In the genomic region with DNA sequence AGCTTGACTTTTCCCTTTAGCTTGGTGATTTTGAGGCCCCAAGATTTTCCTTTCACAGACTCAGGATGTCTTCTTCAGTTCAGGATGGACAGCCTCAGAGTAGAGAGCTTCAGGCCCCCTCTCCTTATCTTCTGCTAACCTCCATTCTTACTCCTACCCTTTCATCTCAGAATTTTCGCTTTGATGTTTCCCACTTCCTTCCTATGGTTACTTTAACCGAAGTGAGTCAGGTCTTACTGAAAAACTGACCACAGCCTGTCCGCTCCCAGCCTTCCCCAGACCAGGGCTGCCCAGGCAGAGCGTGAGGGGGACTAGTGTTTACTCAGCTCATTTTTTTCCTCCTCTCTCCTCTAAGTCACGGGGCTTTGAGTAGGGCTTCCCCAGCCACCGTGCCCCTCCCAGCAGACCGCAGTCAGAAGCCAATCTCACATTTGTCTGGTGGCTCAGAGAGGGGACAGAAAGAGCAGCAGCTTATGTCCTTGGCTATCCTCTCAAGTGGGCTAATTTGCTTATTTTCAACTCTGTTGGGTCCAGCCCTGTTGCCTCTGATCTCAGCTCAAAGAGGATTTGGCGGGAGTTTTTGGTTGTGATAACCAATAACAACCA, we compare ENCODE assay signal across 10 cellular contexts. TPM values are rescaled to one million over a fixed set of nuclear protein-coding genes. Genes with fewer than 3 reads are reported as not detected.
DNase-seq lines count a peak whose midpoint lies in the region; ATAC-seq, FAIRE-seq and TF ChIP-seq lines count a peak whose summit lies in the region.
"Had no signal": no experiment of that assay in that cellular context is flagged by ENCODE, and none has a peak within 500 bp of the region (broad histone marks: within the 10 kb centered on the region; RNA-seq: fewer than 3 reads in every experiment).

No MANE protein-coding gene starts in this region.

- H3K4me3 ChIP-seq in astrocyte (ENCODE audit: insufficient read depth, low read depth, low read length) (no peak overlapping the region), mucosa of stomach (ENCODE audit: low read length) (no peak overlapping the region)

- no peaks in the 10 kb centered on the region for H3K9me3 ChIP-seq in astrocyte (ENCODE audit: insufficient read depth, low read depth, low read length)
- H3K9me3 ChIP-seq in mucosa of stomach (ENCODE audit: control insufficient read depth, low read length) = no peaks in the 10 kb centered on the region

- H3K36me3 Mint-ChIP-seq in astrocyte (ENCODE audit: low read depth, unreplicated experiment) = peaks cover under 1% of the 10 kb centered on the region

- H3K27ac ChIP-seq in astrocyte (ENCODE audit: low read depth, low read length) = no peak overlapping the region
- H3K27ac ChIP-seq: 22Rv1 had no signal

- H3K9me3 Mint-ChIP-seq in astrocyte (ENCODE audit: unreplicated experiment) = peaks cover 2% of the 10 kb centered on the region
- peaks cover 11 to 14% of the 10 kb centered on the region in 2 donors for H3K9me3 Mint-ChIP-seq in stimulated activated naive CD8-positive, alpha-beta T cell treated with anti-CD3 and anti-CD28 coated beads, Interleukin-15, amount 100 ng/mL, for 72 hours

- H3K9ac ChIP-seq in astrocyte (ENCODE audit: low read length) = no peak overlapping the region
- peak overlapping the region; percentile 12 for H3K9ac ChIP-seq in mucosa of stomach (ENCODE audit: low read length)

- H3K27ac Mint-ChIP-seq in astrocyte (ENCODE audit: unreplicated experiment) = no peak overlapping the region
- H3K27ac Mint-ChIP-seq in stimulated activated naive CD8-positive, alpha-beta T cell treated with anti-CD3 and anti-CD28 coated beads, Interleukin-15, amount 100 ng/mL, for 72 hours = peak overlapping the region in 1 of 2 donors; percentile 37

- H3K4me1 Mint-ChIP-seq in astrocyte (ENCODE audit: low read depth, unreplicated experiment) = peaks cover 29% of the 10 kb centered on the region
- peaks cover 65% of the 10 kb centered on the region for H3K4me1 Mint-ChIP-seq in stimulated activated naive CD8-positive, alpha-beta T cell treated with anti-CD3 and anti-CD28 coated beads, Interleukin-15, amount 100 ng/mL, for 72 hours

- peak; percentile 35 for ATAC-seq in HG03175 (IDR thresholded peaks at IDR 0.05; ENCODE audit: unreplicated experiment)
- peak; percentile 82 for ATAC-seq in stimulated activated naive CD8-positive, alpha-beta T cell treated with anti-CD3 and anti-CD28 coated beads, Interleukin-15, amount 100 ng/mL, for 72 hours

- peak; percentile 5 for FAIRE-seq in astrocyte (lab: Jason Lieb, UNC)

- H3K27me3 ChIP-seq in astrocyte (ENCODE audit: insufficient read depth, low read length) (peaks cover 20% of the 10 kb centered on the region), mucosa of stomach (ENCODE audit: control insufficient read depth, insufficient read depth, low read length) (no peaks in the 10 kb centered on the region)

- H3K36me3 ChIP-seq in astrocyte (ENCODE audit: insufficient read depth, low read length) (no peaks in the 10 kb centered on the region), mucosa of stomach (ENCODE audit: control insufficient read depth, insufficient read depth, low read length) (no peaks in the 10 kb centered on the region)

- H3K4me2 ChIP-seq in astrocyte (ENCODE audit: low read length) = peak overlapping the region; percentile 60

- DNase-seq in NCI-H187 (lab: John Stamatoyannopoulos, UW) (peak; percentile 15 to 24), NCI-H187 treated with DMSO at 0.1 percent for 48 hours (lab: John Stamatoyannopoulos, UW) (no peak), T-helper 22 cell (ENCODE audit: low read depth) (peak; percentile 62), astrocyte (ENCODE audit: low read depth) (peak; percentile 96), NCI-H1436 treated with DMSO at 0.1 percent for 48 hours (lab: John Stamatoyannopoulos, UW) (no peak)
- DNase-seq in stimulated activated naive CD8-positive, alpha-beta T cell treated with anti-CD3 and anti-CD28 coated beads, Interleukin-15, amount 100 ng/mL, for 72 hours = peak; percentile 60 to 79

- no peak overlapping the region for H2AFZ ChIP-seq in astrocyte (ENCODE audit: low read depth, low read length)

- H3K4me1 ChIP-seq in astrocyte (ENCODE audit: insufficient read depth, low read length) (peaks cover 18% of the 10 kb centered on the region), mucosa of stomach (ENCODE audit: control insufficient read depth, insufficient read depth, low read length) (peaks cover 3% of the 10 kb centered on the region)

- H3K79me2 ChIP-seq in astrocyte (ENCODE audit: insufficient read depth, low read length) = no peaks in the 10 kb centered on the region

- H4K20me1 ChIP-seq in astrocyte (ENCODE audit: insufficient read depth, low read length) = no peaks in the 10 kb centered on the region

- TF ChIP-seq CTCF in astrocyte (IDR thresholded peaks at IDR 0.05; ENCODE audit: insufficient read depth, low read depth, low read length) = no peak

- peak overlapping the region; percentile 54 for H3K4me3 Mint-ChIP-seq in astrocyte (ENCODE audit: unreplicated experiment)
- H3K4me3 Mint-ChIP-seq in stimulated activated naive CD8-positive, alpha-beta T cell treated with anti-CD3 and anti-CD28 coated beads, Interleukin-15, amount 100 ng/mL, for 72 hours = peak overlapping the region; percentile 28 to 67

- peaks cover 44% of the 10 kb centered on the region for H3K27me3 Mint-ChIP-seq in astrocyte (ENCODE audit: low read depth, unreplicated experiment)
- H3K27me3 Mint-ChIP-seq in stimulated activated naive CD8-positive, alpha-beta T cell treated with anti-CD3 and anti-CD28 coated beads, Interleukin-15, amount 100 ng/mL, for 72 hours = peaks cover 26% of the 10 kb centered on the region

RNA-seq across cellular contexts. Expression of a gene that starts 4.2 kb away (rescaled TPM):
- 0.23 TPM in 1 of 2 replicates, not detected in the other for total RNA-seq in astrocyte
- total RNA-seq: dermis microvascular lymphatic vessel endothelial cell had no signal

RNA-seq across cellular contexts. Expression of a gene that starts 5.9 kb away (rescaled TPM):
- not detected in 2 replicates for total RNA-seq in astrocyte
- total RNA-seq: dermis microvascular lymphatic vessel endothelial cell had no signal

Comparison
In these comparisons a context has a peak if more than half of its experiments do, and no peak if none do; other contexts are left out.
1. DNase-seq: peak in NCI-H187 (2 of 2), T-helper 22 cell (single experiment), astrocyte (single experiment) and stimulated activated naive CD8-positive, alpha-beta T cell treated with anti-CD3 and anti-CD28 coated beads, Interleukin-15, amount 100 ng/mL, for 72 hours (2 of 2); none in NCI-H187 treated with DMSO at 0.1 percent for 48 hours (single experiment) and NCI-H1436 treated with DMSO at 0.1 percent for 48 hours (single experiment).